In genomic region chr5:126124706-126125345, GRCh38 we compare ENCODE assay signal across 14 cellular contexts.
DNase-seq lines count a peak whose midpoint lies in the region; ATAC-seq, FAIRE-seq and TF ChIP-seq lines count a peak whose summit lies in the region.
"Had no signal": no experiment of that assay in that cellular context is flagged by ENCODE, and none has a peak within 500 bp of the region (broad histone marks: within the 10 kb centered on the region; RNA-seq: fewer than 3 reads in every experiment).

No MANE protein-coding gene starts in this region.

- H3K9ac ChIP-seq in PC-3 (ENCODE audit: low read length) (no peak overlapping the region), endothelial cell of umbilical vein (replicated peaks; ENCODE audit: extremely low read depth, insufficient read depth, low read length) (no peak overlapping the region)

- H3K27ac Mint-ChIP-seq in CD8-positive, alpha-beta memory T cell = no peak overlapping the region
- H3K27ac Mint-ChIP-seq: stimulated activated effector memory CD8-positive, alpha-beta T cell treated with anti-CD3 and anti-CD28 coated beads, Interleukin-12 subunit alpha, Interleukin-12 subunit beta, amount 100 ng/mL, for 72 hours had no signal

- CTCF ChIA-PET in PC-3 (lab: Charles Lee) = no interaction called here
- CTCF ChIA-PET in endothelial cell of umbilical vein (lab: Charles Lee) = interaction anchor here (0.6 to 1.0 kb wide), 2 partner anchors 24 to 80 kb away, joined by 3 read pairs; no protein-coding TSS in a partner anchor
- CTCF ChIA-PET in CD8-positive, alpha-beta memory T cell (lab: Charles Lee) = no interaction called here

- H3K9me3 ChIP-seq in PC-3 (ENCODE audit: low read length) (no peaks in the 10 kb centered on the region), endothelial cell of umbilical vein (replicated peaks; ENCODE audit: control insufficient read depth, insufficient read depth, low read length) (no peaks in the 10 kb centered on the region)
- H3K9me3 ChIP-seq in CD8-positive, alpha-beta memory T cell (ENCODE audit: low read length) = no peaks in the 10 kb centered on the region
- H3K9me3 ChIP-seq: ascending aorta had no signal

- no peaks in the 10 kb centered on the region for H3K9me1 ChIP-seq in endothelial cell of umbilical vein (replicated peaks; ENCODE audit: control insufficient read depth, extremely low read depth, insufficient read depth, low read length)

- no peaks in the 10 kb centered on the region for H3K79me2 ChIP-seq in PC-3 (ENCODE audit: low read length)
- H3K79me2 ChIP-seq in endothelial cell of umbilical vein (ENCODE audit: control insufficient read depth, insufficient read depth, low read length) = no peaks in the 10 kb centered on the region

- H3K9me2 ChIP-seq in PC-3 (replicated peaks; ENCODE audit: low read length) = no peaks in the 10 kb centered on the region

- H3K36me3 Mint-ChIP-seq in CD8-positive, alpha-beta memory T cell = no peaks in the 10 kb centered on the region
- H3K36me3 Mint-ChIP-seq: stimulated activated effector memory CD8-positive, alpha-beta T cell treated with anti-CD3 and anti-CD28 coated beads, Interleukin-12 subunit alpha, Interleukin-12 subunit beta, amount 100 ng/mL, for 72 hours had no signal

- POLR2A ChIA-PET in PC-3 (lab: Charles Lee; ENCODE audit: unreplicated experiment) (no interaction called here), endothelial cell of umbilical vein (lab: Charles Lee) (no interaction called here)
- POLR2A ChIA-PET in CD8-positive, alpha-beta memory T cell (lab: Charles Lee) = no interaction called here

- H4K20me1 ChIP-seq in PC-3 (ENCODE audit: low read length) (no peaks in the 10 kb centered on the region), endothelial cell of umbilical vein (replicated peaks; ENCODE audit: control insufficient read depth, extremely low read depth, insufficient read depth, low read length) (no peaks in the 10 kb centered on the region)

- no peaks in the 10 kb centered on the region for H3F3A ChIP-seq in PC-3 (ENCODE audit: low read length, unreplicated experiment)

- intact Hi-C loops in PC-3 (cut with micrococcal nuclease) (no loop called here), endothelial cell of umbilical vein (cut with micrococcal nuclease) (loop anchor here (10.0 kb wide), 1 partner anchor 180 kb away; no protein-coding TSS in a partner anchor)

- no peak overlapping the region for H3K4me3 Mint-ChIP-seq in CD8-positive, alpha-beta memory T cell
- H3K4me3 Mint-ChIP-seq: stimulated activated effector memory CD8-positive, alpha-beta T cell treated with anti-CD3 and anti-CD28 coated beads, Interleukin-12 subunit alpha, Interleukin-12 subunit beta, amount 100 ng/mL, for 72 hours had no signal

- ATAC-seq in PC-3 (peak; percentile 91), GM19395 (IDR thresholded peaks at IDR 0.05; ENCODE audit: unreplicated experiment) (no peak)
- ATAC-seq: stimulated activated effector memory CD8-positive, alpha-beta T cell treated with anti-CD3 and anti-CD28 coated beads, Interleukin-12 subunit alpha, Interleukin-12 subunit beta, amount 100 ng/mL, for 72 hours had no signal

- no peaks in the 10 kb centered on the region for H3K27me3 ChIP-seq in PC-3 (ENCODE audit: low read length)
- H3K27me3 ChIP-seq in endothelial cell of umbilical vein (ENCODE audit: control insufficient read depth in 2 of 2, insufficient read depth in 2 of 2, low read length in 2 of 2) = no peaks in the 10 kb centered on the region
- H3K27me3 ChIP-seq in CD8-positive, alpha-beta memory T cell (ENCODE audit: insufficient read depth, low read length, poor library complexity, severe bottlenecking) = no peaks in the 10 kb centered on the region
- H3K27me3 ChIP-seq: ascending aorta had no signal

- no peaks in the 10 kb centered on the region for H3K4me1 Mint-ChIP-seq in CD8-positive, alpha-beta memory T cell
- H3K4me1 Mint-ChIP-seq: stimulated activated effector memory CD8-positive, alpha-beta T cell treated with anti-CD3 and anti-CD28 coated beads, Interleukin-12 subunit alpha, Interleukin-12 subunit beta, amount 100 ng/mL, for 72 hours had no signal

- TF ChIP-seq CTCF in PC-3 (conservative IDR thresholded peaks at IDR 0.05; ENCODE audit: low read depth, low read length) (no peak), endothelial cell of umbilical vein (IDR thresholded peaks at IDR 0.05; ENCODE audit: extremely low read depth in 1 of 2, insufficient read depth in 1 of 2, low read depth in 1 of 2, low read length in 2 of 2) (no peak)

- H3K9me3 Mint-ChIP-seq in CD8-positive, alpha-beta memory T cell = peaks cover 4 to 23% (median 6%) of the 10 kb centered on the region in 5 donors

- no peak overlapping the region for H3K4me3 ChIP-seq in PC-3 (ENCODE audit: low read length)
- no peak overlapping the region for H3K4me3 ChIP-seq in endothelial cell of umbilical vein (replicated peaks in 1 of 3; ENCODE audit: insufficient read depth in 1 of 3, low read depth in 1 of 3, low read length in 3 of 3)
- no peak overlapping the region for H3K4me3 ChIP-seq in CD8-positive, alpha-beta memory T cell (ENCODE audit: low read length)
- H3K4me3 ChIP-seq: ascending aorta had no signal

- DNase-seq in H54 (ENCODE audit: insufficient read length, low spot score) (peak; percentile 12), PC-3 (peak; percentile 72), endothelial cell of umbilical vein (ENCODE audit: low read depth, low spot score) (no peak), renal cortical epithelial cell (ENCODE audit: low read depth) (peak; percentile 84), cerebellar nuclear complex (lab: John Stamatoyannopoulos, UW) (no peak), NCI-H524 (lab: John Stamatoyannopoulos, UW) (no peak)
- DNase-seq in CD8-positive, alpha-beta memory T cell = no peak
- DNase-seq: activated CD8-positive, alpha-beta memory T cell treated with anti-CD3 and anti-CD28 coated beads, Interleukin-2, amount 50 U/mL, for 4 hours; DND-41; H7; T-helper 1 cell had no signal

- no TSS peak for BruUV-seq in PC-3 (replicated peaks; lab: Mats Ljungman, UMichigan)
- no TSS peak for BruUV-seq in endothelial cell of umbilical vein (replicated peaks; lab: Mats Ljungman, UMichigan)

- dilution Hi-C loops in endothelial cell of umbilical vein (cut with MboI; ENCODE audit: extremely low pct_ligation_motif_present, low sequenced_read_pairs) = no loop called here

- no peak overlapping the region for H2AFZ ChIP-seq in PC-3 (ENCODE audit: low read length)
- no peak overlapping the region for H2AFZ ChIP-seq in endothelial cell of umbilical vein (ENCODE audit: low read depth, low read length)

- no peak overlapping the region; the same call in 1 of the 2 replicates for H3K27ac ChIP-seq in PC-3 (ENCODE audit: low read length)
- no peak overlapping the region for H3K27ac ChIP-seq in endothelial cell of umbilical vein (ENCODE audit: insufficient read depth, low read depth, low read length)
- H3K27ac ChIP-seq in CD8-positive, alpha-beta memory T cell (ENCODE audit: low read depth, low read length) = no peak overlapping the region
- H3K27ac ChIP-seq: ascending aorta had no signal

- peak; percentile 61 for FAIRE-seq in H54 (lab: Jason Lieb, UNC)
- FAIRE-seq in endothelial cell of umbilical vein (lab: Jason Lieb, UNC) = no peak

- peak overlapping the region; percentile 41; the same call in 1 of the 2 replicates for H3K4me2 ChIP-seq in PC-3 (ENCODE audit: low read length)
- H3K4me2 ChIP-seq in endothelial cell of umbilical vein (ENCODE audit: insufficient read depth, low read length) = peak overlapping the region; percentile 17

- no peaks in the 10 kb centered on the region for H3K27me3 Mint-ChIP-seq in CD8-positive, alpha-beta memory T cell

- TF ChIP-seq POLR2A in H54 (IDR thresholded peaks at IDR 0.05; ENCODE audit: low read depth, low read length) (no peak), endothelial cell of umbilical vein (IDR thresholded peaks at IDR 0.05; ENCODE audit: low read depth, low read length) (no peak)

- H3K36me3 ChIP-seq in PC-3 (ENCODE audit: low read depth, low read length) = no peaks in the 10 kb centered on the region
- H3K36me3 ChIP-seq in endothelial cell of umbilical vein (ENCODE audit: control insufficient read depth in 2 of 2, extremely low read depth in 1 of 2, insufficient read depth in 2 of 2, low read length in 2 of 2) = no peaks in the 10 kb centered on the region
- no peaks in the 10 kb centered on the region for H3K36me3 ChIP-seq in CD8-positive, alpha-beta memory T cell (ENCODE audit: insufficient read depth, low read length)
- H3K36me3 ChIP-seq: ascending aorta had no signal

- H3K4me1 ChIP-seq in PC-3 (ENCODE audit: insufficient read depth, low read length) = peaks cover 24% of the 10 kb centered on the region
- H3K4me1 ChIP-seq in endothelial cell of umbilical vein (ENCODE audit: control insufficient read depth, extremely low read depth, insufficient read depth, low read length) = peaks cover 7% of the 10 kb centered on the region
- no peaks in the 10 kb centered on the region for H3K4me1 ChIP-seq in CD8-positive, alpha-beta memory T cell (ENCODE audit: insufficient read depth, low read length)

TF ChIP-seq in endothelial cell of umbilical vein, 7 proteins besides CTCF, POLR2A, EP300 and RAD21:
- no peak for TF ChIP-seq EZH2 (IDR thresholded peaks at IDR 0.05; ENCODE audit: borderline replicate concordance, low read depth, low read length, severe bottlenecking)
- TF ChIP-seq JUN (IDR thresholded peaks at IDR 0.05; ENCODE audit: borderline replicate concordance, insufficient read depth, insufficient read length, low read depth) = no peak
- TF ChIP-seq FOS (IDR thresholded peaks at IDR 0.05; ENCODE audit: borderline replicate concordance, insufficient read depth, low read length) = no peak
- no peak for TF ChIP-seq MYC (IDR thresholded peaks at IDR 0.05; ENCODE audit: low read depth, low read length)
- TF ChIP-seq GATA2 (IDR thresholded peaks at IDR 0.05; ENCODE audit: insufficient read depth, insufficient read length, low read depth, low read length) = no peak
- no peak for TF ChIP-seq POLR2AphosphoS5 (IDR thresholded peaks at IDR 0.05; ENCODE audit: insufficient read depth, low read depth, low read length)
- TF ChIP-seq, protein P1, sequence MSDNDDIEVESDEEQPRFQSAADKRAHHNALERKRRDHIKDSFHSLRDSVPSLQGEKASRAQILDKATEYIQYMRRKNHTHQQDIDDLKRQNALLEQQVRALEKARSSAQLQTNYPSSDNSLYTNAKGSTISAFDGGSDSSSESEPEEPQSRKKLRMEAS (IDR thresholded peaks at IDR 0.05; ENCODE audit: insufficient read depth, insufficient read length) = no peak
TF ChIP-seq in endothelial cell of umbilical vein: peak in this region for 0.

Comparison
In these comparisons a context has a peak if more than half of its experiments do, and no peak if none do; other contexts are left out.
1. DNase-seq: peak in H54 (single experiment), PC-3 (single experiment) and renal cortical epithelial cell (single experiment); none in endothelial cell of umbilical vein (single experiment), CD8-positive, alpha-beta memory T cell (0 of 5), cerebellar nuclear complex (0 of 2) and NCI-H524 (0 of 2).